In genomic region chr1:3746389-3746783, GRCh38 we compare ENCODE assay signal across 9 cellular contexts. TPM values are rescaled to one million over a fixed set of nuclear protein-coding genes. Genes with fewer than 3 reads are reported as not detected.
DNase-seq lines count a peak whose midpoint lies in the region; ATAC-seq and TF ChIP-seq lines count a peak whose summit lies in the region.
"Had no signal": no experiment of that assay in that cellular context is flagged by ENCODE, and none has a peak within 500 bp of the region (broad histone marks: within the 10 kb centered on the region; RNA-seq: fewer than 3 reads in every experiment).

No MANE protein-coding gene starts in this region.

- intact Hi-C loops in sigmoid colon (cut with DNase I): loop anchor here (2.0 to 5.0 kb wide), 3 partner anchors 26 to 156 kb away; partner anchors contain the start of genes C1orf174, LRRC47 and SMIM1

- DNase-seq in T-cell (no peak), foreskin keratinocyte (no peak), sigmoid colon (no peak), OCI-M2 (lab: John Stamatoyannopoulos, UW; ENCODE audit: unreplicated experiment) (no peak), kidney tubule cell (ENCODE audit: low spot score) (no peak), glomerular visceral epithelial cell (ENCODE audit: extremely low spot score) (no peak), LoVo (ENCODE audit: low spot score) (no peak)

- WGBS in sigmoid colon, 2 donors: 33 to 64% methylated on average over 30 of the region's 30 CpGs

- H3K27me3 ChIP-seq in foreskin keratinocyte (peaks cover 20% of the 10 kb centered on the region), sigmoid colon (no peaks in the 10 kb centered on the region)

- H3K4me3 ChIP-seq in sigmoid colon: peak overlapping the region; percentile 57 to 91 (median 74)

- no peaks in the 10 kb centered on the region for H3K27me3 Mint-ChIP-seq in T-cell

- H3K4me1 ChIP-seq in foreskin keratinocyte: no peaks in the 10 kb centered on the region
- peaks cover 0 to 34% (median 24%) of the 10 kb centered on the region in 4 donors for H3K4me1 ChIP-seq in sigmoid colon

- H3K4me1 Mint-ChIP-seq in T-cell: peaks cover 31 to 36% (median 35%) of the 10 kb centered on the region in 3 donors

- peak overlapping the region; percentile 72 to 79 (median 77) for H3K4me3 Mint-ChIP-seq in T-cell

- peak; percentile 2 for ATAC-seq in GM19351 (IDR thresholded peaks at IDR 0.05; ENCODE audit: unreplicated experiment)
- ATAC-seq in T-cell (replicated peaks in 1 of 4): no peak
- ATAC-seq in foreskin keratinocyte: peak; percentile 12

- H3K27ac ChIP-seq in foreskin keratinocyte (no peak overlapping the region), sigmoid colon (peak overlapping the region; percentile 74 to 87 (median 79))

- TF ChIP-seq EP300 in sigmoid colon (IDR thresholded peaks at IDR 0.05): no peak

- POLR2A ChIA-PET in T-cell (lab: Charles Lee): no interaction called here

- TF ChIP-seq CTCF in foreskin keratinocyte (conservative IDR thresholded peaks at IDR 0.05) (no peak), sigmoid colon (IDR thresholded peaks at IDR 0.05) (no peak)

- no peaks in the 10 kb centered on the region for H3K9me3 Mint-ChIP-seq in T-cell

- CTCF ChIA-PET in T-cell (lab: Charles Lee): no interaction called here

- no peaks in the 10 kb centered on the region for H3K9me3 ChIP-seq in sigmoid colon

- peaks cover 0 to 29% (median 10%) of the 10 kb centered on the region in 4 donors for H3K36me3 ChIP-seq in sigmoid colon

- H3K36me3 Mint-ChIP-seq in T-cell: peaks cover 10% of the 10 kb centered on the region

- H3K27ac Mint-ChIP-seq in T-cell: peak overlapping the region; percentile 73 to 82

- no peak for TF ChIP-seq POLR2A in sigmoid colon (IDR thresholded peaks at IDR 0.05)

RNA-seq across cellular contexts. Expression of gene CCDC27, which starts 5.9 kb away (rescaled TPM):
- total RNA-seq in T-cell (not detected), foreskin keratinocyte (not detected in 2 replicates), sigmoid colon (not detected)
- polyA plus RNA-seq in foreskin keratinocyte (not detected in 2 replicates), sigmoid colon (not detected)
- total RNA-seq: NCI-H460 had no signal

RNA-seq across cellular contexts. Expression of gene SMIM1, which starts 26.2 kb away (rescaled TPM):
- total RNA-seq in T-cell: 1 to 10 TPM; 1.3 to 6.2 (median 4.2) TPM
- 4.6 and 5.3 TPM in 2 replicates for total RNA-seq in foreskin keratinocyte
- 5.8 and 6.8 TPM in 2 replicates for polyA plus RNA-seq in foreskin keratinocyte
- total RNA-seq in sigmoid colon: 1 to 10 TPM in 3 of 4 donors, not detected in 1; 6.1 to 8.6 (median 7.5) TPM
- polyA plus RNA-seq in sigmoid colon: 10 to 100 TPM in 1 of 3 donors, 1 to 10 TPM in 2; 2.7 to 10.8 (median 3.7) TPM
- total RNA-seq: NCI-H460 had no signal

RNA-seq across cellular contexts. Expression of gene LRRC47, which starts 49.9 kb away (rescaled TPM):
- total RNA-seq in T-cell (10 to 100 TPM; 37.3 to 49.1 (median 44.5) TPM), foreskin keratinocyte (30.5 and 33.2 TPM in 2 replicates), sigmoid colon (10 to 100 TPM; 26.7 to 36.4 (median 31.2) TPM)
- polyA plus RNA-seq in foreskin keratinocyte (29.3 and 31.8 TPM in 2 replicates), sigmoid colon (10 to 100 TPM; 11.4 to 25.9 (median 13.2) TPM)

Comparison
In these comparisons a context has a peak if more than half of its experiments do, and no peak if none do; other contexts are left out.
1. ATAC-seq: peak in GM19351 (single experiment) and foreskin keratinocyte (single experiment); none in T-cell (0 of 4).